In the genomic region with DNA sequence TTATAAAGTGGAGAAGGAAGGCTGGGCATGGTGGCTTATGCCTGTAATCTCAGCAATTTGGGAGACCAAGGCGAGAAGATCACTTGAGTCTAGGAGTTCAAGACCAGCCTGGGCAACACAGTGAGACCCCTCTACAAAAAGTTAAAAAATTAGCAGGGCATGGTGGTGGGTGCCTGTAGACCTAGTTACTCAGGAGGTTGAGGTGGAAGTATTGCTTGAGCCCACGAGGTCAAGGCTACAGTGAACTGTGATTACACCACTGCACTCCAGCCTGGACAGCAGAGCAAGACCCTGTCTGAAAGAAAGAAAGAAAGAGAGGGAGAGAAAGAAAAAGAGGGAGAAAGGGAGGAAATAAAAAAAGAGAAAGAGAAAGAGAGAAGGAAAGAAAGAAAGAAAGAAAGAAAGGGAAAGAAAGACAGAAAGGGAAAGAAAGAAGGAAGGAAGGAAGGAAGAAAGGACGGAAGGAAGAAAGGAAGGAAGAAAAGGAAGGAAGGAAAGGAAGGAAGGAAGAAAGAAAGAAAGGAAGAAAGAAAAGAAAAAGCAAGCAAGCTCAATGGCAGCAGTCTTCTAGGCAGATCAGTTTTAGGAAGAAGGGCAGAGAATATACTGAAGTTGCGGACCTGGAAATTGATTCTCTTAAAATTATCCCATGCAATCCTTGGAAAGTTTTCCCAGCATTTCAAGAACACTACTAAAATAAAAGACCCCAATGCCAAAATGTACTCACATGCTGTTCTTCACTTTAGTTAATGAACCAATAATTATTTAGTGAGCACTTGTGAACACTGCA, we compare ENCODE assay signal across 2 cellular contexts.
TF ChIP-seq lines count a peak whose summit lies in the region.

No MANE protein-coding gene starts in this region.

TF ChIP-seq in WTC11, 78 proteins besides CTCF, POLR2A, EP300 and RAD21:
- TF ChIP-seq, protein P1, sequence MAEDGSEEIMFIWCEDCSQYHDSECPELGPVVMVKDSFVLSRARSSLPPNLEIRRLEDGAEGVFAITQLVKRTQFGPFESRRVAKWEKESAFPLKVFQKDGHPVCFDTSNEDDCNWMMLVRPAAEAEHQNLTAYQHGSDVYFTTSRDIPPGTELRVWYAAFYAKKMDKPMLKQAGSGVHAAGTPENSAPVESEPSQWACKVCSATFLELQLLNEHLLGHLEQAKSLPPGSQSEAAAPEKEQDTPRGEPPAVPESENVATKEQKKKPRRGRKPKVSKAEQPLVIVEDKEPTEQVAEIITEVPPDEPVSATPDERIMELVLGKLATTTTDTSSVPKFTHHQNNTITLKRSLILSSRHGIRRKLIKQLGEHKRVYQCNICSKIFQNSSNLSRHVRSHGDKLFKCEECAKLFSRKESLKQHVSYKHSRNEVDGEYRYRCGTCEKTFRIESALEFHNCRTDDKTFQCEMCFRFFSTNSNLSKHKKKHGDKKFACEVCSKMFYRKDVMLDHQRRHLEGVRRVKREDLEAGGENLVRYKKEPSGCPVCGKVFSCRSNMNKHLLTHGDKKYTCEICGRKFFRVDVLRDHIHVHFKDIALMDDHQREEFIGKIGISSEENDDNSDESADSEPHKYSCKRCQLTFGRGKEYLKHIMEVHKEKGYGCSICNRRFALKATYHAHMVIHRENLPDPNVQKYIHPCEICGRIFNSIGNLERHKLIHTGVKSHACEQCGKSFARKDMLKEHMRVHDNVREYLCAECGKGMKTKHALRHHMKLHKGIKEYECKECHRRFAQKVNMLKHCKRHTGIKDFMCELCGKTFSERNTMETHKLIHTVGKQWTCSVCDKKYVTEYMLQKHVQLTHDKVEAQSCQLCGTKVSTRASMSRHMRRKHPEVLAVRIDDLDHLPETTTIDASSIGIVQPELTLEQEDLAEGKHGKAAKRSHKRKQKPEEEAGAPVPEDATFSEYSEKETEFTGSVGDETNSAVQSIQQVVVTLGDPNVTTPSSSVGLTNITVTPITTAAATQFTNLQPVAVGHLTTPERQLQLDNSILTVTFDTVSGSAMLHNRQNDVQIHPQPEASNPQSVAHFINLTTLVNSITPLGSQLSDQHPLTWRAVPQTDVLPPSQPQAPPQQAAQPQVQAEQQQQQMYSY (CRISPR knock-in tag; IDR thresholded peaks at IDR 0.05): no peak
- TF ChIP-seq ZNF121 (CRISPR knock-in tag; IDR thresholded peaks at IDR 0.05) (peak; percentile 74; the same call in 1 of the 2 replicates), ZNF232 (CRISPR knock-in tag; IDR thresholded peaks at IDR 0.05) (no peak), MXD4 (CRISPR knock-in tag; IDR thresholded peaks at IDR 0.05; ENCODE audit: borderline replicate concordance) (no peak), ATF1 (CRISPR knock-in tag; IDR thresholded peaks at IDR 0.05) (no peak)
- TF ChIP-seq, protein P2, sequence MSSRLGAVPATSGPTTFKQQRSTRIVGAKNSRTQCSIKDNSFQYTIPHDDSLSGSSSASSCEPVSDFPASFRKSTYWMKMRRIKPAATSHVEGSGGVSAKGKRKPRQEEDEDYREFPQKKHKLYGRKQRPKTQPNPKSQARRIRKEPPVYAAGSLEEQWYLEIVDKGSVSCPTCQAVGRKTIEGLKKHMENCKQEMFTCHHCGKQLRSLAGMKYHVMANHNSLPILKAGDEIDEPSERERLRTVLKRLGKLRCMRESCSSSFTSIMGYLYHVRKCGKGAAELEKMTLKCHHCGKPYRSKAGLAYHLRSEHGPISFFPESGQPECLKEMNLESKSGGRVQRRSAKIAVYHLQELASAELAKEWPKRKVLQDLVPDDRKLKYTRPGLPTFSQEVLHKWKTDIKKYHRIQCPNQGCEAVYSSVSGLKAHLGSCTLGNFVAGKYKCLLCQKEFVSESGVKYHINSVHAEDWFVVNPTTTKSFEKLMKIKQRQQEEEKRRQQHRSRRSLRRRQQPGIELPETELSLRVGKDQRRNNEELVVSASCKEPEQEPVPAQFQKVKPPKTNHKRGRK (CRISPR knock-in tag; IDR thresholded peaks at IDR 0.05; ENCODE audit: borderline replicate concordance): peak; percentile 39; the same call in 1 of the 2 replicates

TF ChIP-seq in SK-N-SH treated with all-trans-retinoic acid at 6 μM for 48 hours, 23 proteins besides CTCF, POLR2A, EP300 and RAD21 (continued from another document):
- TF ChIP-seq, protein P3, sequence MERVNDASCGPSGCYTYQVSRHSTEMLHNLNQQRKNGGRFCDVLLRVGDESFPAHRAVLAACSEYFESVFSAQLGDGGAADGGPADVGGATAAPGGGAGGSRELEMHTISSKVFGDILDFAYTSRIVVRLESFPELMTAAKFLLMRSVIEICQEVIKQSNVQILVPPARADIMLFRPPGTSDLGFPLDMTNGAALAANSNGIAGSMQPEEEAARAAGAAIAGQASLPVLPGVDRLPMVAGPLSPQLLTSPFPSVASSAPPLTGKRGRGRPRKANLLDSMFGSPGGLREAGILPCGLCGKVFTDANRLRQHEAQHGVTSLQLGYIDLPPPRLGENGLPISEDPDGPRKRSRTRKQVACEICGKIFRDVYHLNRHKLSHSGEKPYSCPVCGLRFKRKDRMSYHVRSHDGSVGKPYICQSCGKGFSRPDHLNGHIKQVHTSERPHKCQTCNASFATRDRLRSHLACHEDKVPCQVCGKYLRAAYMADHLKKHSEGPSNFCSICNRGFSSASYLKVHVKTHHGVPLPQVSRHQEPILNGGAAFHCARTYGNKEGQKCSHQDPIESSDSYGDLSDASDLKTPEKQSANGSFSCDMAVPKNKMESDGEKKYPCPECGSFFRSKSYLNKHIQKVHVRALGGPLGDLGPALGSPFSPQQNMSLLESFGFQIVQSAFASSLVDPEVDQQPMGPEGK (CRISPR knock-in tag; IDR thresholded peaks at IDR 0.05; ENCODE audit: borderline replicate concordance): no peak
- no peak for TF ChIP-seq ESRRG (CRISPR knock-in tag; IDR thresholded peaks at IDR 0.05)
- TF ChIP-seq, protein P4, sequence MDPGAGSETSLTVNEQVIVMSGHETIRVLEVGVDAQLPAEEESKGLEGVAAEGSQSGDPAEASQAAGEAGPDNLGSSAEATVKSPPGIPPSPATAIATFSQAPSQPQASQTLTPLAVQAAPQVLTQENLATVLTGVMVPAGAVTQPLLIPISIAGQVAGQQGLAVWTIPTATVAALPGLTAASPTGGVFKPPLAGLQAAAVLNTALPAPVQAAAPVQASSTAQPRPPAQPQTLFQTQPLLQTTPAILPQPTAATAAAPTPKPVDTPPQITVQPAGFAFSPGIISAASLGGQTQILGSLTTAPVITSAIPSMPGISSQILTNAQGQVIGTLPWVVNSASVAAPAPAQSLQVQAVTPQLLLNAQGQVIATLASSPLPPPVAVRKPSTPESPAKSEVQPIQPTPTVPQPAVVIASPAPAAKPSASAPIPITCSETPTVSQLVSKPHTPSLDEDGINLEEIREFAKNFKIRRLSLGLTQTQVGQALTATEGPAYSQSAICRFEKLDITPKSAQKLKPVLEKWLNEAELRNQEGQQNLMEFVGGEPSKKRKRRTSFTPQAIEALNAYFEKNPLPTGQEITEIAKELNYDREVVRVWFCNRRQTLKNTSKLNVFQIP (CRISPR knock-in tag; IDR thresholded peaks at IDR 0.05; ENCODE audit: borderline replicate concordance, low read depth): no peak
- TF ChIP-seq, protein P5, sequence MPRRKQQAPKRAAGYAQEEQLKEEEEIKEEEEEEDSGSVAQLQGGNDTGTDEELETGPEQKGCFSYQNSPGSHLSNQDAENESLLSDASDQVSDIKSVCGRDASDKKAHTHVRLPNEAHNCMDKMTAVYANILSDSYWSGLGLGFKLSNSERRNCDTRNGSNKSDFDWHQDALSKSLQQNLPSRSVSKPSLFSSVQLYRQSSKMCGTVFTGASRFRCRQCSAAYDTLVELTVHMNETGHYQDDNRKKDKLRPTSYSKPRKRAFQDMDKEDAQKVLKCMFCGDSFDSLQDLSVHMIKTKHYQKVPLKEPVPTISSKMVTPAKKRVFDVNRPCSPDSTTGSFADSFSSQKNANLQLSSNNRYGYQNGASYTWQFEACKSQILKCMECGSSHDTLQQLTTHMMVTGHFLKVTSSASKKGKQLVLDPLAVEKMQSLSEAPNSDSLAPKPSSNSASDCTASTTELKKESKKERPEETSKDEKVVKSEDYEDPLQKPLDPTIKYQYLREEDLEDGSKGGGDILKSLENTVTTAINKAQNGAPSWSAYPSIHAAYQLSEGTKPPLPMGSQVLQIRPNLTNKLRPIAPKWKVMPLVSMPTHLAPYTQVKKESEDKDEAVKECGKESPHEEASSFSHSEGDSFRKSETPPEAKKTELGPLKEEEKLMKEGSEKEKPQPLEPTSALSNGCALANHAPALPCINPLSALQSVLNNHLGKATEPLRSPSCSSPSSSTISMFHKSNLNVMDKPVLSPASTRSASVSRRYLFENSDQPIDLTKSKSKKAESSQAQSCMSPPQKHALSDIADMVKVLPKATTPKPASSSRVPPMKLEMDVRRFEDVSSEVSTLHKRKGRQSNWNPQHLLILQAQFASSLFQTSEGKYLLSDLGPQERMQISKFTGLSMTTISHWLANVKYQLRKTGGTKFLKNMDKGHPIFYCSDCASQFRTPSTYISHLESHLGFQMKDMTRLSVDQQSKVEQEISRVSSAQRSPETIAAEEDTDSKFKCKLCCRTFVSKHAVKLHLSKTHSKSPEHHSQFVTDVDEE (CRISPR knock-in tag; IDR thresholded peaks at IDR 0.05): no peak
- TF ChIP-seq ZFP30 (CRISPR knock-in tag; IDR thresholded peaks at IDR 0.05): no peak
- no peak for TF ChIP-seq CSDC2 (CRISPR knock-in tag; IDR thresholded peaks at IDR 0.05)
- no peak for TF ChIP-seq SNAI2 (CRISPR knock-in tag; IDR thresholded peaks at IDR 0.05)
- TF ChIP-seq, protein P6, sequence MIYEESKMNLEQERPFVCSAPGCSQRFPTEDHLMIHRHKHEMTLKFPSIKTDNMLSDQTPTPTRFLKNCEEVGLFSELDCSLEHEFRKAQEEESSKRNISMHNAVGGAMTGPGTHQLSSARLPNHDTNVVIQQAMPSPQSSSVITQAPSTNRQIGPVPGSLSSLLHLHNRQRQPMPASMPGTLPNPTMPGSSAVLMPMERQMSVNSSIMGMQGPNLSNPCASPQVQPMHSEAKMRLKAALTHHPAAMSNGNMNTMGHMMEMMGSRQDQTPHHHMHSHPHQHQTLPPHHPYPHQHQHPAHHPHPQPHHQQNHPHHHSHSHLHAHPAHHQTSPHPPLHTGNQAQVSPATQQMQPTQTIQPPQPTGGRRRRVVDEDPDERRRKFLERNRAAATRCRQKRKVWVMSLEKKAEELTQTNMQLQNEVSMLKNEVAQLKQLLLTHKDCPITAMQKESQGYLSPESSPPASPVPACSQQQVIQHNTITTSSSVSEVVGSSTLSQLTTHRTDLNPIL (CRISPR knock-in tag; IDR thresholded peaks at IDR 0.05; ENCODE audit: low read depth): no peak
- TF ChIP-seq ZC3H10 (CRISPR knock-in tag; IDR thresholded peaks at IDR 0.05): no peak
- no peak for TF ChIP-seq TOX (CRISPR knock-in tag; IDR thresholded peaks at IDR 0.05; ENCODE audit: borderline replicate concordance)
- no peak for TF ChIP-seq ISL1 (CRISPR knock-in tag; IDR thresholded peaks at IDR 0.05)
- no peak for TF ChIP-seq ARNTL (CRISPR knock-in tag; IDR thresholded peaks at IDR 0.05; ENCODE audit: borderline replicate concordance, low read depth)
